In genomic region chr3:169383770-169384169, GRCh38 we compare ENCODE assay signal across 22 cellular contexts.
"Had no signal": no experiment of that assay in that cellular context is flagged by ENCODE, and none has a peak within 500 bp of the region (broad histone marks: within the 10 kb centered on the region; RNA-seq: fewer than 3 reads in every experiment).

No MANE protein-coding gene starts in this region.

- H3K4me3 ChIP-seq: ascending aorta, body of pancreas, MG63, Peyer's patch had no signal

- H3K4me3 Mint-ChIP-seq: activated CD8-positive, alpha-beta T cell treated with anti-CD3 and anti-CD28 coated beads, Interleukin-2, amount 10 ng/mL, durations not matched to agents 7 days and 5 days; activated naive CD8-positive, alpha-beta T cell treated with anti-CD3 and anti-CD28 coated beads, Interleukin-2, amount 50 U/mL, for 24 hours; T-helper 1 cell treated with Interleukin-12 subunit alpha and Interleukin-12 subunit beta and Interleukin-4 antibody, amounts not matched to agents 30 μg/mL and 1 μg/mL, for 36 hours; WTC11 had no signal

- H3K36me3 Mint-ChIP-seq: activated naive CD4-positive, alpha-beta T cell treated with anti-CD3 and anti-CD28 coated beads, Interleukin-2, amount 50 U/mL, for 72 hours; WTC11 had no signal

- H3K4me1 ChIP-seq: Peyer's patch had no signal

- ATAC-seq: activated CD8-positive, alpha-beta T cell treated with anti-CD3 and anti-CD28 coated beads, Interleukin-2, amount 10 ng/mL, durations not matched to agents 7 days and 5 days; activated naive CD4-positive, alpha-beta T cell treated with anti-CD3 and anti-CD28 coated beads, Interleukin-2, amount 50 U/mL, for 72 hours; activated naive CD8-positive, alpha-beta T cell treated with anti-CD3 and anti-CD28 coated beads, Interleukin-2, amount 50 U/mL, for 24 hours; body of pancreas; WTC11 had no signal

- H3K9me3 Mint-ChIP-seq: activated naive CD8-positive, alpha-beta T cell treated with anti-CD3 and anti-CD28 coated beads, Interleukin-2, amount 50 U/mL, for 24 hours; T-helper 1 cell treated with Interleukin-12 subunit alpha and Interleukin-12 subunit beta and Interleukin-4 antibody, amounts not matched to agents 30 μg/mL and 1 μg/mL, for 36 hours; WTC11 had no signal

- H3K36me3 ChIP-seq: ascending aorta, MG63, Peyer's patch had no signal

- DNase-seq: activated CD4-positive, alpha-beta T cell treated with anti-CD3 and anti-CD28 coated beads for 48 hours; activated CD4-positive, alpha-beta T cell treated with anti-CD3 and anti-CD28 coated beads, Interleukin-2, amount 50 U/mL, for 4 hours; activated CD4-positive, CD25-positive, alpha-beta regulatory T cell treated with anti-CD3 and anti-CD28 coated beads, Interleukin-2, amount 50 U/mL, for 72 hours; activated CD8-positive, alpha-beta memory T cell treated with anti-CD3 and anti-CD28 coated beads, Interleukin-2, amount 50 U/mL, for 48 hours; activated CD8-positive, alpha-beta T cell treated with anti-CD3 and anti-CD28 coated beads, Interleukin-2, amount 10 ng/mL, durations not matched to agents 7 days and 5 days; activated naive CD8-positive, alpha-beta T cell treated with anti-CD3 and anti-CD28 coated beads, Interleukin-2, amount 50 U/mL, for 24 hours; activated T-cell treated with anti-CD3 and anti-CD28 coated beads, Interleukin-2, amount 50 U/mL, for 1 hour; amniotic stem cell; body of pancreas; MG63; NCI-H1048; NCI-H146; NCI-H187 treated with DMSO at 0.1 percent for 48 hours; NCI-H2081 treated with DMSO at 0.1 percent for 48 hours; NCI-H446; NCI-H524; Peyer's patch; SHP77 treated with DMSO at 0.1 percent for 48 hours had no signal

- H3K27ac Mint-ChIP-seq: activated CD8-positive, alpha-beta T cell treated with anti-CD3 and anti-CD28 coated beads, Interleukin-2, amount 10 ng/mL, durations not matched to agents 7 days and 5 days; activated naive CD4-positive, alpha-beta T cell treated with anti-CD3 and anti-CD28 coated beads, Interleukin-2, amount 50 U/mL, for 72 hours; activated naive CD8-positive, alpha-beta T cell treated with anti-CD3 and anti-CD28 coated beads, Interleukin-2, amount 50 U/mL, for 24 hours; T-helper 1 cell treated with Interleukin-12 subunit alpha and Interleukin-12 subunit beta and Interleukin-4 antibody, amounts not matched to agents 30 μg/mL and 1 μg/mL, for 36 hours; WTC11 had no signal

- H3K4me1 Mint-ChIP-seq: activated naive CD8-positive, alpha-beta T cell treated with anti-CD3 and anti-CD28 coated beads, Interleukin-2, amount 50 U/mL, for 24 hours had no signal

- H3K9me3 ChIP-seq: ascending aorta, body of pancreas, MG63, Peyer's patch had no signal

- H3K27me3 ChIP-seq: ascending aorta, body of pancreas, Peyer's patch had no signal
